Comparison of ENCODE assay signal across 8 cellular contexts in the genomic region with DNA sequence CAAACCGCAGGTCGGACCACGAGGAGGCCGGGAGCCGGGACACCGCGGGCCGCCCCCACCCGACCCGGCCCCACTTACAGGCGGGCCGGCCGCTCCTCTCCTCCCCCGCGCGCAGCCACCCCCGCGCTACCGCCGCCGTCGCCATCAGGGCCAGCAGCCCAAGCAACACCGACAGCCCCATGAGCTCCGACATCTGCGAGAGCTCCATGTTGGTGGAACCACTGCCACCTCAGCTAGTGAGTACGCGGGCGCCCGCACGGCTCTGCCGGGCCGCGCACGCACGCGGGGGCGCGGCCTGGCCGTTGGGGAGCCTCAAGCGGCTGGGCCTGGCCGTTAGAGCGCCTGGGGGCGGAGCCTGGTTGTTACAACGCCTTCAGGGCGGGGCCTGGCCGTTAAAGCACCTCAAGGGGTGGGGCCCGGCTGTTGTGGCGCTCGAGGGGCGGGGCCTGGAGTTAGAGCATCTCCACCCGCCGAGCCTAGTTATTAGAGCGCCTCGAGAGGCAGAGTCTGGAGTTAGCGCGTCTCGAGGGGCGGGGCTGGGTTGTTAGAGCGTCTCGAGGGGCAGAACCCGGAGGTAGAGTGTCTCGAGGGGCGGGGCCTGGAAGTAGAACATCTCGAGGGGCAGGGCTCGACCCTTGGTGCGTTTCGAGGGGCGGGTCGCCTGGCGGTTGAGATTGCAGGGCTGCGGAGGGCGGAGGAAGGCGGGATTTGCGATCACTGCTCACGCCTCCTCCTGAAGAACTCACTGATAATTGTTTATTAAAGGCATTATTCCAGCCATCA. TPM values are rescaled to one million over a fixed set of nuclear protein-coding genes. Genes with fewer than 3 reads are reported as not detected.
DNase-seq lines count a peak whose midpoint lies in the region; ATAC-seq and TF ChIP-seq lines count a peak whose summit lies in the region.

A gene with protein sequence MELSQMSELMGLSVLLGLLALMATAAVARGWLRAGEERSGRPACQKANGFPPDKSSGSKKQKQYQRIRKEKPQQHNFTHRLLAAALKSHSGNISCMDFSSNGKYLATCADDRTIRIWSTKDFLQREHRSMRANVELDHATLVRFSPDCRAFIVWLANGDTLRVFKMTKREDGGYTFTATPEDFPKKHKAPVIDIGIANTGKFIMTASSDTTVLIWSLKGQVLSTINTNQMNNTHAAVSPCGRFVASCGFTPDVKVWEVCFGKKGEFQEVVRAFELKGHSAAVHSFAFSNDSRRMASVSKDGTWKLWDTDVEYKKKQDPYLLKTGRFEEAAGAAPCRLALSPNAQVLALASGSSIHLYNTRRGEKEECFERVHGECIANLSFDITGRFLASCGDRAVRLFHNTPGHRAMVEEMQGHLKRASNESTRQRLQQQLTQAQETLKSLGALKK (minus strand): TSS at position 238 of the 783 bp plus-strand sequence. CDS start 30 bp downstream, at position 208.

- peak within 1 kb of the TSS; percentile 87 to 90 for H3K4me3 ChIP-seq in testis

- peak within 1 kb of the TSS; percentile 79 to 93 for H3K27ac ChIP-seq in testis

- peak within 1 kb of the TSS; percentile 99 for H3K27ac Mint-ChIP-seq in activated naive CD4-positive, alpha-beta T cell treated with anti-CD3 and anti-CD28 coated beads, Interleukin-2, amount 50 U/mL, for 24 hours

- peak; percentile 81 for ATAC-seq in HG02588 (IDR thresholded peaks at IDR 0.05; ENCODE audit: unreplicated experiment)
- ATAC-seq in SK-N-SH treated with all-trans-retinoic acid at 6 μM for 48 hours = peak; percentile 93
- peak; percentile 95 for ATAC-seq in omental fat pad (ENCODE audit: low FRiP score)

- H3K36me3 ChIP-seq in testis (ENCODE audit: low read depth, missing control alignments) = no peaks in the 10 kb centered on the region

- no peaks in the 10 kb centered on the region for H3K9me3 Mint-ChIP-seq in activated naive CD4-positive, alpha-beta T cell treated with anti-CD3 and anti-CD28 coated beads, Interleukin-2, amount 50 U/mL, for 24 hours

- TF ChIP-seq POLR2A in testis (IDR thresholded peaks at IDR 0.05) = peak; percentile 50

- H3K27me3 ChIP-seq in testis = no peaks in the 10 kb centered on the region

- DNase-seq in GM10266 (ENCODE audit: extremely low spot score) (peak; percentile 100), NCI-H1092 (lab: John Stamatoyannopoulos, UW) (peak; percentile 99), glomerular endothelial cell (ENCODE audit: extremely low read depth, low read depth, low spot score) (peak; percentile 86), omental fat pad (ENCODE audit: low spot score) (peak; percentile 97), testis (peak; percentile 100)

- no peaks in the 10 kb centered on the region for H3K27me3 Mint-ChIP-seq in activated naive CD4-positive, alpha-beta T cell treated with anti-CD3 and anti-CD28 coated beads, Interleukin-2, amount 50 U/mL, for 24 hours

- H3K9me3 ChIP-seq in testis = no peaks in the 10 kb centered on the region

- H3K36me3 Mint-ChIP-seq in activated naive CD4-positive, alpha-beta T cell treated with anti-CD3 and anti-CD28 coated beads, Interleukin-2, amount 50 U/mL, for 24 hours = peaks cover 3% of the 10 kb centered on the region

- H3K4me1 ChIP-seq in testis = peaks cover 14% of the 10 kb centered on the region

- H3K4me3 Mint-ChIP-seq in activated naive CD4-positive, alpha-beta T cell treated with anti-CD3 and anti-CD28 coated beads, Interleukin-2, amount 50 U/mL, for 24 hours = peak within 1 kb of the TSS; percentile 98

- 0% methylated on average over 7 to 28 of the region's 75 CpGs for WGBS in testis, 2 donors

- peaks cover 29% of the 10 kb centered on the region for H3K4me1 Mint-ChIP-seq in activated naive CD4-positive, alpha-beta T cell treated with anti-CD3 and anti-CD28 coated beads, Interleukin-2, amount 50 U/mL, for 24 hours

- TF ChIP-seq CTCF in GM10266 (IDR thresholded peaks at IDR 0.05; ENCODE audit: control insufficient read depth, insufficient read depth, low read depth, missing control alignments) (peak; percentile 45), omental fat pad (IDR thresholded peaks at IDR 0.05) (no peak), testis (IDR thresholded peaks at IDR 0.05) (no peak)

- intact Hi-C loops in testis (cut with DNase I; ENCODE audit: low total_unique reads) = no loop called here

TF ChIP-seq in SK-N-SH treated with all-trans-retinoic acid at 6 μM for 48 hours, 23 proteins besides CTCF, POLR2A, EP300 and RAD21:
- TF ChIP-seq, protein P1, sequence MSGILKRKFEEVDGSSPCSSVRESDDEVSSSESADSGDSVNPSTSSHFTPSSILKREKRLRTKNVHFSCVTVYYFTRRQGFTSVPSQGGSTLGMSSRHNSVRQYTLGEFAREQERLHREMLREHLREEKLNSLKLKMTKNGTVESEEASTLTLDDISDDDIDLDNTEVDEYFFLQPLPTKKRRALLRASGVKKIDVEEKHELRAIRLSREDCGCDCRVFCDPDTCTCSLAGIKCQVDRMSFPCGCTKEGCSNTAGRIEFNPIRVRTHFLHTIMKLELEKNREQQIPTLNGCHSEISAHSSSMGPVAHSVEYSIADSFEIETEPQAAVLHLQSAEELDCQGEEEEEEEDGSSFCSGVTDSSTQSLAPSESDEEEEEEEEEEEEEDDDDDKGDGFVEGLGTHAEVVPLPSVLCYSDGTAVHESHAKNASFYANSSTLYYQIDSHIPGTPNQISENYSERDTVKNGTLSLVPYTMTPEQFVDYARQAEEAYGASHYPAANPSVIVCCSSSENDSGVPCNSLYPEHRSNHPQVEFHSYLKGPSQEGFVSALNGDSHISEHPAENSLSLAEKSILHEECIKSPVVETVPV (CRISPR knock-in tag; IDR thresholded peaks at IDR 0.05) = no peak
- TF ChIP-seq CSDC2 (CRISPR knock-in tag; IDR thresholded peaks at IDR 0.05) (peak; percentile 66; the same call in 1 of the 2 replicates), ZNF70 (CRISPR knock-in tag; IDR thresholded peaks at IDR 0.05) (no peak), ZFP3 (CRISPR knock-in tag; IDR thresholded peaks at IDR 0.05) (0 out of 2 replicates have a peak, but pooled peaks have one; percentile 1)

RNA-seq across cellular contexts. Expression of the gene that starts here (rescaled TPM):
- 43.4 and 70.9 TPM in 2 replicates for total RNA-seq in glomerular endothelial cell
- 10 to 100 TPM; 29.5 to 51.6 (median 40.1) TPM for total RNA-seq in omental fat pad
- total RNA-seq in testis = 100 to 1,000 TPM; 211 to 224 TPM
- polyA plus RNA-seq in testis (ENCODE audit: insufficient read depth, low read depth, low replicate concordance) = 579 TPM

Comparison
In these comparisons a context has a peak if more than half of its experiments do, and no peak if none do; other contexts are left out.
1. Peak in every context shown above with its lines: DNase-seq, ATAC-seq, H3K4me3 ChIP-seq and H3K27ac ChIP-seq.